8 cellular contexts compared by ENCODE assay signal in the genomic region with DNA sequence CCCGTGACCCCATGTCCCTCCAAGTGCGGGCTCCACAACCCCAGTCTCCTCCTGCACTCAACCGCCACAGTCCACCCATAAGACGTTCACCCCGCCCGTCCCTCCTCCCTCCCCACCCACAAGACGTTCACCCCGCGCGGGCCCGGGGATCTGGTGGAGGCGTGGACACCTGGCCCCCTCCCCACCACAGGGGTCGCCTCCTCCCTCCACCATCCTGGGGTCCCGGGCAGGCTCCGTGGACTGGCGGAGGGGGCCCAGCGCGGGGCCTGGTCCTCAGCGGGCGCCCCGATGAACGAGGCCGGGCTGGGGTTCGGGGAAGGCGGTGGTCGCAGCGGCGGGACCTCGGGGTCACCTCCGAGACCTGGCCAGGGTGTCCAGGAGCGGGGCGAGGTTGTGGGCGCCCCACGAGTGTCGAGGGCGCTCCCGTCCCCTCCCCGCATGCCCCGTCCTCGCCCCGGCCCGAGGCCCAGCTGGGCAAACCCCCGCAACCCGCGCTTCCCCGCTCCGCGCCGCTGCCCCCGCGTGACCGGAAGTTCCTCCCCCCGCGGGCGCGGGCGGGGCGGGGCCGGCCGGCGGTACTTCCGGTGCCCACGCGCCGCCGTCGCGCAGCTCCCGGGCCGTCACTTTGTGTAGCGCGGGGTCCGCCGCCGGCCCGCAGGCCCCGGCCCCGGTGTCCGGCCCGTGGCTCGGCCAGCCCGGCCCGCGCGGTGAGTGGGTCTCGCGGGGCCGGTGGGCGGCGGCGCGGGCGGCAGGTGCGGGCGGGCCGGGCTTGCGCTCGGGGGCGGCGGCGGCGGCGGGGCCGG. TPM values are rescaled to one million over a fixed set of nuclear protein-coding genes. Genes with fewer than 3 reads are reported as not detected.
A peak's percentile ranks its signal among the peaks of the same experiment; 100 is the strongest.
DNase-seq lines count a peak whose midpoint lies in the region; ATAC-seq and TF ChIP-seq lines count a peak whose summit lies in the region.

A gene (plus strand): TSS at position 578 of the 803 bp plus-strand sequence. CDS start 5,092 bp downstream, outside the sequence.

- H3K4me3 ChIP-seq in fibroblast of pulmonary artery (replicated peaks; ENCODE audit: low read depth, low read length): peak within 1 kb of the TSS; percentile 71

- H3K4me3 Mint-ChIP-seq in activated T-helper 1 cell treated with anti-CD3 and anti-CD28 coated beads, Interleukin-12 subunit alpha, Interleukin-12 subunit beta, Interleukin-2, Interleukin-4 antibody, amounts not matched to agents 30 ng/mL and 10 ng/mL and 1 ng/mL, durations not matched to agents 14 hours and 24 hours and 36 hours: peak within 1 kb of the TSS; percentile 84
- H3K4me3 Mint-ChIP-seq in nephron progenitor cell: peak within 1 kb of the TSS; percentile 85

- no peaks in the 10 kb centered on the region for H3K9me3 Mint-ChIP-seq in activated T-helper 1 cell treated with anti-CD3 and anti-CD28 coated beads, Interleukin-12 subunit alpha, Interleukin-12 subunit beta, Interleukin-2, Interleukin-4 antibody, amounts not matched to agents 30 ng/mL and 10 ng/mL and 1 ng/mL, durations not matched to agents 14 hours and 24 hours and 36 hours
- H3K9me3 Mint-ChIP-seq in nephron progenitor cell: peaks cover 4% of the 10 kb centered on the region

- H3K36me3 Mint-ChIP-seq in activated T-helper 1 cell treated with anti-CD3 and anti-CD28 coated beads, Interleukin-12 subunit alpha, Interleukin-12 subunit beta, Interleukin-2, Interleukin-4 antibody, amounts not matched to agents 30 ng/mL and 10 ng/mL and 1 ng/mL, durations not matched to agents 14 hours and 24 hours and 36 hours (ENCODE audit: low read depth): peaks cover 23% of the 10 kb centered on the region
- H3K36me3 Mint-ChIP-seq in nephron progenitor cell (ENCODE audit: low read depth): peaks cover 35% of the 10 kb centered on the region

- DNase-seq in SKM-1 treated with dmso at 0.1 percent for 144 hours (lab: John Stamatoyannopoulos, UW; ENCODE audit: unreplicated experiment) (peak; percentile 42), SKM-1 (lab: John Stamatoyannopoulos, UW; ENCODE audit: unreplicated experiment) (no peak), OCI-M1 (lab: John Stamatoyannopoulos, UW) (peak; percentile 49), fibroblast of pulmonary artery (ENCODE audit: low read depth) (peak; percentile 52), nephron progenitor cell (peak; percentile 66), stromal cell of bone marrow (ENCODE audit: low read depth) (peak; percentile 21)
- peak; percentile 63 for DNase-seq in activated T-helper 1 cell treated with anti-CD3 and anti-CD28 coated beads, Interleukin-12 subunit alpha, Interleukin-12 subunit beta, Interleukin-2, Interleukin-4 antibody, amounts not matched to agents 30 ng/mL and 10 ng/mL and 1 ng/mL, durations not matched to agents 14 hours and 24 hours and 36 hours (ENCODE audit: low spot score)

- H3K27ac Mint-ChIP-seq in activated T-helper 1 cell treated with anti-CD3 and anti-CD28 coated beads, Interleukin-12 subunit alpha, Interleukin-12 subunit beta, Interleukin-2, Interleukin-4 antibody, amounts not matched to agents 30 ng/mL and 10 ng/mL and 1 ng/mL, durations not matched to agents 14 hours and 24 hours and 36 hours: peak within 1 kb of the TSS; percentile 87
- H3K27ac Mint-ChIP-seq in nephron progenitor cell: peak within 1 kb of the TSS; percentile 69

- no peaks in the 10 kb centered on the region for H3K27me3 Mint-ChIP-seq in activated T-helper 1 cell treated with anti-CD3 and anti-CD28 coated beads, Interleukin-12 subunit alpha, Interleukin-12 subunit beta, Interleukin-2, Interleukin-4 antibody, amounts not matched to agents 30 ng/mL and 10 ng/mL and 1 ng/mL, durations not matched to agents 14 hours and 24 hours and 36 hours (ENCODE audit: insufficient read depth)
- H3K27me3 Mint-ChIP-seq in nephron progenitor cell (ENCODE audit: low read depth, poor library complexity): peaks cover 6% of the 10 kb centered on the region

- peak; percentile 55 for ATAC-seq in HG02938 (IDR thresholded peaks at IDR 0.05; ENCODE audit: unreplicated experiment)

- intact Hi-C loops in activated T-helper 1 cell treated with anti-CD3 and anti-CD28 coated beads, Interleukin-12 subunit alpha, Interleukin-12 subunit beta, Interleukin-2, Interleukin-4 antibody, amounts not matched to agents 30 ng/mL and 10 ng/mL and 1 ng/mL, durations not matched to agents 14 hours and 24 hours and 36 hours (cut with micrococcal nuclease): loop anchor here (1.0 to 10.0 kb wide), 5 partner anchors 46 to 1002 kb away; a partner anchor contains a TSS

- peaks cover 19% of the 10 kb centered on the region for H3K4me1 Mint-ChIP-seq in activated T-helper 1 cell treated with anti-CD3 and anti-CD28 coated beads, Interleukin-12 subunit alpha, Interleukin-12 subunit beta, Interleukin-2, Interleukin-4 antibody, amounts not matched to agents 30 ng/mL and 10 ng/mL and 1 ng/mL, durations not matched to agents 14 hours and 24 hours and 36 hours (ENCODE audit: low read depth)
- peaks cover 36% of the 10 kb centered on the region for H3K4me1 Mint-ChIP-seq in nephron progenitor cell

- no peak for TF ChIP-seq CTCF in fibroblast of pulmonary artery (IDR thresholded peaks at IDR 0.05; ENCODE audit: low read length, missing control alignments)
- TF ChIP-seq CTCF in nephron progenitor cell (IDR thresholded peaks at IDR 0.05): no peak

RNA-seq across cellular contexts. Expression of the gene that starts here (rescaled TPM):
- 30.7 and 33.8 TPM in 2 replicates for total RNA-seq in activated T-helper 1 cell treated with anti-CD3 and anti-CD28 coated beads, Interleukin-12 subunit alpha, Interleukin-12 subunit beta, Interleukin-2, Interleukin-4 antibody, amounts not matched to agents 30 ng/mL and 10 ng/mL and 1 ng/mL, durations not matched to agents 14 hours and 24 hours and 36 hours
